1 cellular context compared by ENCODE assay signal in the genomic region with DNA sequence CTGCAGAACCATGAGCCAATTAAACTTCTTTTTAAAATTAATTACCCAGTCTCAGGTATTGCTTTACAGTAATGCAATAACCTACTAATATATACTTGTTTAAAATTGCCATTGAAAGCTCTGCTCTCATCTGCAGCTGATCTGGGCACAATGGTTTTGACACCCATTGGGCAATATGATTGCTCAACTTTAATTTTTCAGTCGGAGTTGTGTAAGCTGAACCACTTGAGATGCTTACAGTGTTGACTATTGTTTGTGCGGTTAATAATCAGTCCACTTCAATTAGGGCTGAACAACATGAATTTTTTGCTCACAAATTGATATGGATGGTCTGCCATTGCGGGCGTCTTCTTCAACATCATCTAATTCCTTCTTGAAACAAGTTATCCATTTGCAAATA.
A peak's percentile ranks its signal among the peaks of the same experiment; 100 is the strongest.
TF ChIP-seq lines count a peak whose summit lies in the region.

No MANE protein-coding gene starts in this region.

TF ChIP-seq in HepG2, 621 proteins besides CTCF, POLR2A, EP300 and RAD21:
- TF ChIP-seq CEBPB (IDR thresholded peaks at IDR 0.05; ENCODE audit: borderline replicate concordance, low read depth, low read length) = peak; percentile 29; the same call in 1 of the 2 replicates
- no peak for TF ChIP-seq ZNF776 (CRISPR knock-in tag; IDR thresholded peaks at IDR 0.05)
